24 cellular contexts compared by ENCODE assay signal in genomic region chr1:198691063-198691462, GRCh38. TPM values are rescaled to one million over a fixed set of nuclear protein-coding genes. Genes with fewer than 3 reads are reported as not detected.
DNase-seq lines count a peak whose midpoint lies in the region; ATAC-seq and TF ChIP-seq lines count a peak whose summit lies in the region.
"Had no signal": no experiment of that assay in that cellular context is flagged by ENCODE, and none has a peak within 500 bp of the region (broad histone marks: within the 10 kb centered on the region; RNA-seq: fewer than 3 reads in every experiment).

No MANE protein-coding gene starts in this region.

- H3K9me3 ChIP-seq in T-helper 17 cell (ENCODE audit: control insufficient read depth, low read length, poor library complexity, severe bottlenecking) (no peaks in the 10 kb centered on the region), adrenal gland (replicated peaks in 1 of 3) (no peaks in the 10 kb centered on the region)
- H3K9me3 ChIP-seq: MG63, SJSA1, tibial artery had no signal

- peak overlapping the region; percentile 1 for H3K27ac Mint-ChIP-seq in activated naive CD4-positive, alpha-beta T cell treated with anti-CD3 and anti-CD28 coated beads, Interleukin-2, amount 10 ng/mL, durations not matched to agents 7 days and 5 days
- H3K27ac Mint-ChIP-seq in T-helper 17 cell: peak overlapping the region; percentile 98
- H3K27ac Mint-ChIP-seq in dendritic cell treated with granulocyte-macrophage colony-stimulating factor and Interleukin-4, amounts not matched to agents 40 ng/mL and 50 ng/mL, for 4 days: peak overlapping the region; percentile 23
- peak overlapping the region; percentile 86 for H3K27ac Mint-ChIP-seq in stimulated activated naive CD8-positive, alpha-beta T cell treated with anti-CD3 and anti-CD28 coated beads, Interleukin-15, Interleukin-2, amounts not matched to agents 100 ng/mL and 50 ng/mL, for 24 hours

- no peaks in the 10 kb centered on the region for H3K27me3 Mint-ChIP-seq in activated naive CD4-positive, alpha-beta T cell treated with anti-CD3 and anti-CD28 coated beads, Interleukin-2, amount 10 ng/mL, durations not matched to agents 7 days and 5 days
- H3K27me3 Mint-ChIP-seq in T-helper 17 cell: no peaks in the 10 kb centered on the region
- no peaks in the 10 kb centered on the region for H3K27me3 Mint-ChIP-seq in dendritic cell treated with granulocyte-macrophage colony-stimulating factor and Interleukin-4, amounts not matched to agents 40 ng/mL and 50 ng/mL, for 4 days
- H3K27me3 Mint-ChIP-seq in stimulated activated naive CD8-positive, alpha-beta T cell treated with anti-CD3 and anti-CD28 coated beads, Interleukin-15, Interleukin-2, amounts not matched to agents 100 ng/mL and 50 ng/mL, for 24 hours: no peaks in the 10 kb centered on the region

- intact Hi-C loops in dendritic cell treated with granulocyte-macrophage colony-stimulating factor and Interleukin-4, amounts not matched to agents 40 ng/mL and 50 ng/mL, for 4 days (cut with micrococcal nuclease): loop anchor here (10.0 kb wide), 1 partner anchor 396 kb away; no protein-coding TSS in a partner anchor
- intact Hi-C loops in adrenal gland (cut with DNase I): no loop called here

- no peak overlapping the region for H3K27ac ChIP-seq in adrenal gland
- H3K27ac ChIP-seq: hepatocyte, SJSA1, tibial artery, VCaP had no signal

- H3K36me3 Mint-ChIP-seq in activated naive CD4-positive, alpha-beta T cell treated with anti-CD3 and anti-CD28 coated beads, Interleukin-2, amount 10 ng/mL, durations not matched to agents 7 days and 5 days: peaks cover 56% of the 10 kb centered on the region
- H3K36me3 Mint-ChIP-seq in T-helper 17 cell (ENCODE audit: low read depth): peaks cover 12% of the 10 kb centered on the region
- peaks cover 56% of the 10 kb centered on the region for H3K36me3 Mint-ChIP-seq in dendritic cell treated with granulocyte-macrophage colony-stimulating factor and Interleukin-4, amounts not matched to agents 40 ng/mL and 50 ng/mL, for 4 days (ENCODE audit: low read depth)
- H3K36me3 Mint-ChIP-seq in stimulated activated naive CD8-positive, alpha-beta T cell treated with anti-CD3 and anti-CD28 coated beads, Interleukin-15, Interleukin-2, amounts not matched to agents 100 ng/mL and 50 ng/mL, for 24 hours (ENCODE audit: low read depth): peaks cover 61% of the 10 kb centered on the region

- no peak for DNase-seq in activated naive CD4-positive, alpha-beta T cell treated with anti-CD3 and anti-CD28 coated beads, Interleukin-2, amount 10 ng/mL, durations not matched to agents 7 days and 5 days
- no peak for DNase-seq in activated naive CD4-positive, alpha-beta T cell (lab: John Stamatoyannopoulos, UW)
- DNase-seq in T-helper 17 cell: no peak
- no peak for DNase-seq in adrenal gland
- DNase-seq: activated gamma-delta T cell; DMS53; GF-D8; HCEC 1CT; MG63; NCI-H1436; NCI-H524 treated with DMSO at 0.1 percent for 48 hours; stimulated activated CD4-positive, alpha-beta T cell treated with anti-CD3 and anti-CD28 coated beads, Interleukin-1b, Interleukin-23, amount 100 ng/mL, for 48 hours; stimulated activated naive CD4-positive, alpha-beta T cell treated with Interleukin-2 at 50 U/mL for 16 hours; tibial artery had no signal

- H3K4me3 Mint-ChIP-seq in activated naive CD4-positive, alpha-beta T cell treated with anti-CD3 and anti-CD28 coated beads, Interleukin-2, amount 10 ng/mL, durations not matched to agents 7 days and 5 days: no peak overlapping the region
- H3K4me3 Mint-ChIP-seq in T-helper 17 cell: peak overlapping the region; percentile 82
- H3K4me3 Mint-ChIP-seq in dendritic cell treated with granulocyte-macrophage colony-stimulating factor and Interleukin-4, amounts not matched to agents 40 ng/mL and 50 ng/mL, for 4 days: no peak overlapping the region
- H3K4me3 Mint-ChIP-seq in stimulated activated naive CD8-positive, alpha-beta T cell treated with anti-CD3 and anti-CD28 coated beads, Interleukin-15, Interleukin-2, amounts not matched to agents 100 ng/mL and 50 ng/mL, for 24 hours: peak overlapping the region; percentile 12
- H3K4me3 Mint-ChIP-seq: T-helper 1 cell treated with Interleukin-12 subunit alpha and Interleukin-12 subunit beta and Interleukin-4 antibody, amounts not matched to agents 30 μg/mL and 1 μg/mL, for 36 hours had no signal

- H3K4me1 Mint-ChIP-seq in activated naive CD4-positive, alpha-beta T cell treated with anti-CD3 and anti-CD28 coated beads, Interleukin-2, amount 10 ng/mL, durations not matched to agents 7 days and 5 days: peaks cover 89% of the 10 kb centered on the region
- peaks cover 50% of the 10 kb centered on the region for H3K4me1 Mint-ChIP-seq in T-helper 17 cell
- peaks cover 41% of the 10 kb centered on the region for H3K4me1 Mint-ChIP-seq in dendritic cell treated with granulocyte-macrophage colony-stimulating factor and Interleukin-4, amounts not matched to agents 40 ng/mL and 50 ng/mL, for 4 days (ENCODE audit: low read depth)
- peaks cover 93% of the 10 kb centered on the region for H3K4me1 Mint-ChIP-seq in stimulated activated naive CD8-positive, alpha-beta T cell treated with anti-CD3 and anti-CD28 coated beads, Interleukin-15, Interleukin-2, amounts not matched to agents 100 ng/mL and 50 ng/mL, for 24 hours (ENCODE audit: low read depth)

- 93 to 100% (median 98%) methylated on average over 1 of the region's 1 CpG for WGBS in adrenal gland, 4 donors

- no peak overlapping the region for H3K4me3 ChIP-seq in adrenal gland
- H3K4me3 ChIP-seq: hepatocyte, MG63, SJSA1, tibial artery had no signal

- peaks cover 0 to 7% of the 10 kb centered on the region in 2 donors for H3K4me1 ChIP-seq in adrenal gland (replicated peaks in 1 of 2)
- H3K4me1 ChIP-seq: SJSA1, tibial artery had no signal

- CTCF ChIA-PET in activated naive CD4-positive, alpha-beta T cell treated with anti-CD3 and anti-CD28 coated beads, Interleukin-2, amount 10 ng/mL, durations not matched to agents 7 days and 5 days (lab: Charles Lee): no interaction called here

- H3K9me3 Mint-ChIP-seq in activated naive CD4-positive, alpha-beta T cell treated with anti-CD3 and anti-CD28 coated beads, Interleukin-2, amount 10 ng/mL, durations not matched to agents 7 days and 5 days: no peaks in the 10 kb centered on the region
- no peaks in the 10 kb centered on the region for H3K9me3 Mint-ChIP-seq in dendritic cell treated with granulocyte-macrophage colony-stimulating factor and Interleukin-4, amounts not matched to agents 40 ng/mL and 50 ng/mL, for 4 days
- H3K9me3 Mint-ChIP-seq in stimulated activated naive CD8-positive, alpha-beta T cell treated with anti-CD3 and anti-CD28 coated beads, Interleukin-15, Interleukin-2, amounts not matched to agents 100 ng/mL and 50 ng/mL, for 24 hours: no peaks in the 10 kb centered on the region
- H3K9me3 Mint-ChIP-seq: T-helper 1 cell treated with Interleukin-12 subunit alpha and Interleukin-12 subunit beta and Interleukin-4 antibody, amounts not matched to agents 30 μg/mL and 1 μg/mL, for 36 hours had no signal

- ATAC-seq in T-helper 17 cell: no peak
- no peak for ATAC-seq in GM19035 (IDR thresholded peaks at IDR 0.05; ENCODE audit: unreplicated experiment)
- ATAC-seq in HG02870 (IDR thresholded peaks at IDR 0.05; ENCODE audit: unreplicated experiment): no peak

- no peaks in the 10 kb centered on the region for H3K36me3 ChIP-seq in adrenal gland (replicated peaks in 1 of 2)
- H3K36me3 ChIP-seq: MG63, SJSA1, tibial artery had no signal

- no peak for TF ChIP-seq CTCF in adrenal gland (IDR thresholded peaks at IDR 0.05)

- H3K27me3 ChIP-seq in adrenal gland: no peaks in the 10 kb centered on the region
- H3K27me3 ChIP-seq: hepatocyte, MG63, SJSA1, tibial artery had no signal

- TF ChIP-seq POLR2A in adrenal gland (IDR thresholded peaks at IDR 0.05): no peak

RNA-seq across cellular contexts. Expression of gene PTPRC, which starts 52.2 kb away (rescaled TPM):
- total RNA-seq in T-helper 17 cell: 100 to 1,000 TPM; 697 to 813 TPM
- total RNA-seq in adrenal gland: 10 to 100 TPM in 7 of 8 donors, 1 to 10 TPM in 1; 3.5 to 33.0 (median 21.5) TPM
- polyA plus RNA-seq in adrenal gland: 10 to 100 TPM in 1 of 3 donors, 1 to 10 TPM in 2; 2.5 to 11.6 (median 4.7) TPM
- total RNA-seq: epithelial cell of proximal tubule, pulmonary artery endothelial cell, SJSA1 had no signal
- polyA plus RNA-seq: hepatocyte had no signal

Comparison
In these comparisons a context has a peak if more than half of its experiments do, and no peak if none do; other contexts are left out.
1. H3K27ac Mint-ChIP-seq: peak in every context shown above with its lines; median percentile 98 in T-helper 17 cell; 86 in stimulated activated naive CD8-positive, alpha-beta T cell treated with anti-CD3 and anti-CD28 coated beads, Interleukin-15, Interleukin-2, amounts not matched to agents 100 ng/mL and 50 ng/mL, for 24 hours; 23 in dendritic cell treated with granulocyte-macrophage colony-stimulating factor and Interleukin-4, amounts not matched to agents 40 ng/mL and 50 ng/mL, for 4 days; 1 in activated naive CD4-positive, alpha-beta T cell treated with anti-CD3 and anti-CD28 coated beads, Interleukin-2, amount 10 ng/mL, durations not matched to agents 7 days and 5 days.
2. H3K4me3 Mint-ChIP-seq: peak in T-helper 17 cell (single experiment) and stimulated activated naive CD8-positive, alpha-beta T cell treated with anti-CD3 and anti-CD28 coated beads, Interleukin-15, Interleukin-2, amounts not matched to agents 100 ng/mL and 50 ng/mL, for 24 hours (single experiment); none in activated naive CD4-positive, alpha-beta T cell treated with anti-CD3 and anti-CD28 coated beads, Interleukin-2, amount 10 ng/mL, durations not matched to agents 7 days and 5 days (single experiment) and dendritic cell treated with granulocyte-macrophage colony-stimulating factor and Interleukin-4, amounts not matched to agents 40 ng/mL and 50 ng/mL, for 4 days (single experiment).
3. RNA of gene PTPRC, which starts 52.2 kb away (total RNA-seq): 697 to 813 TPM in T-helper 17 cell; 3.5 to 33.0 TPM in adrenal gland; every median in the first group is over 10 times any median in the second.